Comparison of ENCODE assay signal across 1 cellular context in genomic region chr3:64715211-64715982, GRCh38.
TF ChIP-seq lines count a peak whose summit lies in the region.

No MANE protein-coding gene starts in this region.

TF ChIP-seq in GM23338, 12 proteins besides CTCF, POLR2A, EP300 and RAD21 (continued from another document):
- TF ChIP-seq ZNF462 (CRISPR knock-in tag; IDR thresholded peaks at IDR 0.05) (no peak), ZNF114 (CRISPR knock-in tag; IDR thresholded peaks at IDR 0.05) (no peak)
